12 cellular contexts compared by ENCODE assay signal in the genomic region with DNA sequence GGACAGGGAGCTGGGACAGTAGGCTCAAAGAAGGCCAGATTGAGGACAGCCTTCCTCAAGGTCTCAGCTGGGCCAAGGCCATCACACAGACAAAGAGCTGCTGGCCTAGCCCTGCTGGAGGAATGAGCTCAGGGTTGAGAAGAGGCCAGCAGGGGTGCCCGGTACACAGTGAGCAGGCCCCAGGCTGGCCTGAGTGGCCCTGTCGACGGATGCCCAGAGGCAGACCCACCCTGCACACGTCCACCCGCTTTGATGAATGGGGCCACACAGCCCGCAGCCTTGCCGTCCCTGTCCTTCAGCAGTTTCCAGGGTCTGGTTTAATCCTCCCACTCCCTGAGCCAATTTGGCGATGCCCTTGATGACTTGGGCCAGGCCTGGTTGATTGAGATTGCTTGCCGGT.
DNase-seq lines count a peak whose midpoint lies in the region; ATAC-seq, FAIRE-seq and TF ChIP-seq lines count a peak whose summit lies in the region.
"Had no signal": no experiment of that assay in that cellular context is flagged by ENCODE, and none has a peak within 500 bp of the region (broad histone marks: within the 10 kb centered on the region; RNA-seq: fewer than 3 reads in every experiment).

No MANE protein-coding gene starts in this region.

- no peaks in the 10 kb centered on the region for H3K27me3 ChIP-seq in H1 (replicated peaks in 1 of 4; ENCODE audit: control insufficient read depth in 3 of 4, extremely low read depth in 1 of 4, insufficient read depth in 3 of 4, low read length in 3 of 4)
- H3K27me3 ChIP-seq in aorta (ENCODE audit: control insufficient read depth in 1 of 2, insufficient read depth in 2 of 2, low read length in 1 of 2): no peaks in the 10 kb centered on the region
- H3K27me3 ChIP-seq: Peyer's patch had no signal

- CTCF ChIA-PET in H1 (lab: Charles Lee; ENCODE audit: partially characterized antibody): no interaction called here

- no peak overlapping the region for H3K23ac ChIP-seq in H1 (ENCODE audit: insufficient read length)

- no peak for TF ChIP-seq EP300 in H1 (IDR thresholded peaks at IDR 0.05; ENCODE audit: borderline replicate concordance in 1 of 2, low read depth in 2 of 2, low read length in 2 of 2)

- H3K9me3 ChIP-seq in H1 (ENCODE audit: insufficient read depth in 2 of 2, low read depth in 1 of 2, low read length in 1 of 2) (no peaks in the 10 kb centered on the region), kidney (ENCODE audit: control insufficient read depth in 1 of 2, low read length in 2 of 2) (no peaks in the 10 kb centered on the region), aorta (ENCODE audit: control insufficient read depth, low read length) (no peaks in the 10 kb centered on the region)
- H3K9me3 ChIP-seq: Peyer's patch had no signal

- H3K56ac ChIP-seq in H1 (replicated peaks; ENCODE audit: insufficient read length, low read depth, low read length): no peak overlapping the region

- no peak overlapping the region for H2BK5ac ChIP-seq in H1 (ENCODE audit: low read depth, low read length)

- POLR2A ChIA-PET in H1 (lab: Charles Lee; ENCODE audit: partially characterized antibody): interaction anchor here (0.6 kb wide), 1 partner anchor 35 kb away, joined by 3 read pairs; no protein-coding TSS in a partner anchor

- TF ChIP-seq POLR2A in H1 (IDR thresholded peaks at IDR 0.05; ENCODE audit: control extremely low read depth in 1 of 2, low read depth in 2 of 2, low read length in 2 of 2): no peak

- H4K5ac ChIP-seq in H1 (ENCODE audit: insufficient read length, low read depth, low read length): no peak overlapping the region

- WGBS in H1 (ENCODE audit: extremely low coverage in 1 of 2, insufficient coverage in 1 of 2, insufficient read length in 1 of 2, insufficient replicate concordance in 2 of 2, low coverage in 1 of 2, low lambda C conversion rate in 2 of 2, missing lambda C conversion rate in 1 of 2), 2 experiments: 94% methylated on average over 9 of the region's 9 CpGs; no CpG with 5 or more reads in 1 of the 2 experiments
- 36 to 44% methylated on average over 9 of the region's 9 CpGs for WGBS in aorta, 2 donors

- no peak overlapping the region for H2AK5ac ChIP-seq in H1 (ENCODE audit: low read depth, low read length)

- no peak overlapping the region for H2BK12ac ChIP-seq in H1 (ENCODE audit: low read depth, low read length)

- peak overlapping the region; percentile 66 for H4K8ac ChIP-seq in H1 (ENCODE audit: extremely low read depth, insufficient read depth, low read length)

- H3K9ac ChIP-seq in H1 (replicated peaks in 1 of 4; ENCODE audit: extremely low read depth in 1 of 4, low read depth in 3 of 4, low read length in 3 of 4) (no peak overlapping the region), kidney (ENCODE audit: low read length in 2 of 2) (no peak overlapping the region)

- no peak overlapping the region for H3K4me3 ChIP-seq in H1 (ENCODE audit: extremely low read depth in 1 of 4, insufficient read depth in 2 of 4, low read depth in 3 of 4, low read length in 4 of 4)
- no peak overlapping the region for H3K4me3 ChIP-seq in kidney (ENCODE audit: low read length in 2 of 2)
- no peak overlapping the region for H3K4me3 ChIP-seq in aorta (ENCODE audit: low read length in 2 of 2)
- H3K4me3 ChIP-seq: Peyer's patch had no signal

- no peaks in the 10 kb centered on the region for H3K36me3 ChIP-seq in H1 (ENCODE audit: control insufficient read depth in 2 of 4, insufficient read depth in 4 of 4, low read length in 3 of 4)
- H3K36me3 ChIP-seq in kidney (ENCODE audit: control insufficient read depth in 1 of 2, insufficient read depth in 2 of 2, low read length in 2 of 2): no peaks in the 10 kb centered on the region
- no peaks in the 10 kb centered on the region for H3K36me3 ChIP-seq in aorta (ENCODE audit: control insufficient read depth in 1 of 2, insufficient read depth in 2 of 2, low read length in 1 of 2)
- H3K36me3 ChIP-seq: Peyer's patch had no signal

- H3K14ac ChIP-seq in H1 (ENCODE audit: insufficient read length): no peak overlapping the region

- H3K79me1 ChIP-seq in H1 (ENCODE audit: low read depth, low read length): no peaks in the 10 kb centered on the region

- H2AFZ ChIP-seq in H1 (ENCODE audit: low read length): no peak overlapping the region

- no peak for TF ChIP-seq RAD21 in H1 (IDR thresholded peaks at IDR 0.05 in 1 of 2, conservative IDR thresholded peaks at IDR 0.05 in 1 of 2; ENCODE audit: low read depth in 2 of 2, low read length in 2 of 2)

- no peak overlapping the region for H3K4me2 ChIP-seq in H1 (ENCODE audit: insufficient read depth in 1 of 2, low read depth in 2 of 2, low read length in 2 of 2)

- intact Hi-C loops in kidney (cut with DNase I): no loop called here
- intact Hi-C loops in sciatic nerve (cut with DNase I): no loop called here
- intact Hi-C loops in aorta (cut with DNase I): loop anchor here in 1 of 2 donors (5.0 kb wide), 2 partner anchors 67 to 87 kb away; no protein-coding TSS in a partner anchor

- no peak overlapping the region for H4K91ac ChIP-seq in H1 (replicated peaks; ENCODE audit: insufficient read length, low read length)

- FAIRE-seq in H1 (lab: Jason Lieb, UNC) (no peak), kidney (lab: Jason Lieb, UNC) (no peak)
- FAIRE-seq: endometrium had no signal

- peak; percentile 24 for ATAC-seq in sciatic nerve
- peak; percentile 76 for ATAC-seq in aorta (ENCODE audit: low FRiP score)
- ATAC-seq in HG02852 (IDR thresholded peaks at IDR 0.05; ENCODE audit: unreplicated experiment): no peak

- DNase-seq in H1 (ENCODE audit: low read depth in 1 of 2, low spot score in 2 of 2) (no peak), kidney (peak; percentile 77), sciatic nerve (ENCODE audit: low spot score) (no peak), aorta (peak; percentile 63 to 78), NCI-H510A (lab: John Stamatoyannopoulos, UW) (no peak)
- no peak for DNase-seq in activated CD4-positive, alpha-beta T cell treated with anti-CD3 and anti-CD28 coated beads for 1 hour
- DNase-seq: activated naive CD4-positive, alpha-beta T cell; NCI-H1694; stimulated activated naive CD4-positive, alpha-beta T cell treated with Interleukin-2 at 50 U/mL for 16 hours had no signal

- TF ChIP-seq CTCF in H1 (IDR thresholded peaks at IDR 0.05; ENCODE audit: control extremely low read depth in 1 of 3, insufficient read depth in 1 of 3, low read depth in 1 of 3, low read length in 3 of 3): no peak
- TF ChIP-seq CTCF in kidney (IDR thresholded peaks at IDR 0.05; ENCODE audit: borderline replicate concordance, extremely low read depth, insufficient read depth): no peak

- no peak overlapping the region for H2BK20ac ChIP-seq in H1 (ENCODE audit: low read length)

- no peaks in the 10 kb centered on the region for H3K79me2 ChIP-seq in H1 (ENCODE audit: control insufficient read depth in 1 of 2, insufficient read depth in 2 of 2, low read length in 2 of 2)

- no peak overlapping the region for H3K18ac ChIP-seq in H1 (ENCODE audit: extremely low read depth, low read length)

- no peak overlapping the region for H3K4ac ChIP-seq in H1 (replicated peaks; ENCODE audit: insufficient read length, low read depth, low read length)

- no peak overlapping the region for H2BK120ac ChIP-seq in H1 (replicated peaks; ENCODE audit: low read depth, low read length)

- H2BK15ac ChIP-seq in H1 (ENCODE audit: low read length): no peak overlapping the region

- H4K20me1 ChIP-seq in H1 (replicated peaks in 1 of 2; ENCODE audit: control insufficient read depth in 1 of 2, insufficient read depth in 2 of 2, low read length in 2 of 2): no peaks in the 10 kb centered on the region

- no peak overlapping the region for H3K27ac ChIP-seq in H1 (ENCODE audit: low read depth, low read length)
- H3K27ac ChIP-seq in kidney (ENCODE audit: low read depth in 2 of 2, low read length in 2 of 2): peak overlapping the region; percentile 40 to 47
- H3K27ac ChIP-seq in aorta (ENCODE audit: low read depth in 1 of 2, low read length in 2 of 2): peak overlapping the region; percentile 32 to 85

- H3K4me1 ChIP-seq in H1 (replicated peaks in 1 of 4; ENCODE audit: control insufficient read depth in 3 of 4, insufficient read depth in 4 of 4, low read length in 3 of 4) (peaks cover 0 to 3% (median under 1%) of the 10 kb centered on the region in 4 experiments; a peak in 2 of 7 replicates), kidney (ENCODE audit: control insufficient read depth in 1 of 2, insufficient read depth in 1 of 2, low read depth in 1 of 2, low read length in 2 of 2) (peaks cover 7 to 12% of the 10 kb centered on the region in 2 donors), aorta (ENCODE audit: control insufficient read depth in 1 of 2, insufficient read depth in 2 of 2, low read length in 2 of 2) (peaks cover 1 to 5% of the 10 kb centered on the region in 2 donors)

- H3K23me2 ChIP-seq in H1 (ENCODE audit: low read depth, low read length): no peaks in the 10 kb centered on the region

TF ChIP-seq in H1, 55 proteins besides CTCF, POLR2A, EP300 and RAD21:
- TF ChIP-seq SP1 (IDR thresholded peaks at IDR 0.05; ENCODE audit: low read depth, low read length) (no peak), EGR1 (IDR thresholded peaks at IDR 0.05; ENCODE audit: borderline replicate concordance, low read depth, low read length) (no peak), SP4 (IDR thresholded peaks at IDR 0.05; ENCODE audit: low read length) (no peak), CBX5 (IDR thresholded peaks at IDR 0.05; ENCODE audit: low read depth, low read length) (no peak), PHF8 (conservative IDR thresholded peaks at IDR 0.05; ENCODE audit: low read depth, low read length) (no peak), BCL11A (IDR thresholded peaks at IDR 0.05; ENCODE audit: low read depth in 2 of 2, low read length in 2 of 2) (no peak), SUZ12 (IDR thresholded peaks at IDR 0.05; ENCODE audit: low read length) (no peak), SIRT6 (IDR thresholded peaks at IDR 0.05; ENCODE audit: low read length) (no peak), ASH2L (IDR thresholded peaks at IDR 0.05; ENCODE audit: low read length) (no peak), NANOG (IDR thresholded peaks at IDR 0.05; ENCODE audit: insufficient read depth, low read depth, low read length, poor library complexity, severe bottlenecking) (no peak), KDM4A (IDR thresholded peaks at IDR 0.05; ENCODE audit: low read depth, low read length, severe bottlenecking) (no peak), JUN (IDR thresholded peaks at IDR 0.05; ENCODE audit: low read depth, low read length) (no peak), ZNF274 (IDR thresholded peaks at IDR 0.05; ENCODE audit: borderline replicate concordance, extremely low read depth, low read length) (no peak), CTBP2 (IDR thresholded peaks at IDR 0.05; ENCODE audit: borderline replicate concordance, insufficient read depth, insufficient read length, low read length) (no peak), TEAD4 (IDR thresholded peaks at IDR 0.05; ENCODE audit: low read depth, low read length) (no peak), CREB1 (IDR thresholded peaks at IDR 0.05) (no peak), CHD2 (IDR thresholded peaks at IDR 0.05; ENCODE audit: low read length) (no peak), HDAC6 (IDR thresholded peaks at IDR 0.05; ENCODE audit: low read depth, low read length) (no peak)
TF ChIP-seq in H1: peak in this region for 0.

Comparison
In these comparisons a context has a peak if more than half of its experiments do, and no peak if none do; other contexts are left out.
1. DNase-seq: peak in kidney (single experiment) and aorta (2 of 2); none in H1 (0 of 2), sciatic nerve (single experiment), NCI-H510A (single experiment) and activated CD4-positive, alpha-beta T cell treated with anti-CD3 and anti-CD28 coated beads for 1 hour (single experiment).